In the genomic region with DNA sequence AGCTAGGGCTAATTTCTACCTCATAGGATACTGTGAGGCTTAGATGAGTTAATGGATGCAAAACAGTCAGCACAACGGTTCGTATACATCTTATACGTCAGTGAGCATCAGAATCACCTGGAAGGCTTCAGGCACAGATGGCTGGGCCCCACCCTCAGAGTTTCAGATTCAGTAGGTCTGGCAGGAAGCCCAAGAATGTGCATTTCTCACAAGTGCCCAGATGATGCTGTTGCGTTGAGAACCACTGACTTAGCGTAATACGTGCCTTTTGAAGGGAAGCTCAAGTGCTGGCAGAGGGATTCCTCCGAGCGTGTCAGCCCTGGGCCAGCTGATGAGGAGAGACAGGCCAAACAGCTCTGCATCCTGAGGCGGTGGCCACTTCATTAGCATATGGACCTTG, we compare ENCODE assay signal across 15 cellular contexts.
DNase-seq lines count a peak whose midpoint lies in the region; ATAC-seq and TF ChIP-seq lines count a peak whose summit lies in the region.
"Had no signal": no experiment of that assay in that cellular context is flagged by ENCODE, and none has a peak within 500 bp of the region (broad histone marks: within the 10 kb centered on the region; RNA-seq: fewer than 3 reads in every experiment).

No MANE protein-coding gene starts in this region.

- no peak overlapping the region for H3K27ac Mint-ChIP-seq in progenitor cell of endocrine pancreas
- H3K27ac Mint-ChIP-seq in T-helper 17 cell = no peak overlapping the region
- H3K27ac Mint-ChIP-seq: dendritic cell treated with granulocyte-macrophage colony-stimulating factor and Interleukin-4, amounts not matched to agents 40 ng/mL and 50 ng/mL, for 4 days; WTC11 had no signal

- H3K36me3 Mint-ChIP-seq in progenitor cell of endocrine pancreas (ENCODE audit: insufficient read depth) = no peaks in the 10 kb centered on the region
- H3K36me3 Mint-ChIP-seq in T-helper 17 cell (ENCODE audit: low read depth) = no peaks in the 10 kb centered on the region
- H3K36me3 Mint-ChIP-seq: WTC11 had no signal

- ATAC-seq in GM18519 (IDR thresholded peaks at IDR 0.05; ENCODE audit: low FRiP score, unreplicated experiment) = peak; percentile 69
- peak; percentile 72 for ATAC-seq in GM21619 (IDR thresholded peaks at IDR 0.05; ENCODE audit: unreplicated experiment)
- peak; percentile 59 for ATAC-seq in HG03460 (IDR thresholded peaks at IDR 0.05; ENCODE audit: unreplicated experiment)
- no peak for ATAC-seq in psoas muscle
- ATAC-seq in T-helper 17 cell = no peak
- ATAC-seq: gastroesophageal sphincter, lower lobe of right lung, WTC11 had no signal

- H4K20me1 ChIP-seq in fibroblast of lung (ENCODE audit: control insufficient read depth, extremely low read depth, insufficient read depth, low read length) = no peaks in the 10 kb centered on the region

- no peaks in the 10 kb centered on the region for H3K4me1 ChIP-seq in fibroblast of lung (ENCODE audit: control insufficient read depth, extremely low read depth, insufficient read depth, low read length)
- H3K4me1 ChIP-seq in psoas muscle = no peaks in the 10 kb centered on the region
- H3K4me1 ChIP-seq: lower lobe of right lung had no signal

- no peak overlapping the region for H3K4me3 ChIP-seq in fibroblast of lung (replicated peaks in 1 of 4; ENCODE audit: control extremely low read depth in 1 of 4, insufficient read depth in 1 of 4, low read depth in 3 of 4, low read length in 4 of 4)
- H3K4me3 ChIP-seq in psoas muscle = no peak overlapping the region
- H3K4me3 ChIP-seq: gastroesophageal sphincter, lower lobe of right lung, ovary, tibial artery had no signal

- H3K27ac ChIP-seq in fibroblast of lung (ENCODE audit: insufficient read depth, low read length) (no peak overlapping the region), psoas muscle (no peak overlapping the region)
- H3K27ac ChIP-seq: gastroesophageal sphincter, lower lobe of right lung, ovary, tibial artery had no signal

- no peaks in the 10 kb centered on the region for H3K9me3 Mint-ChIP-seq in progenitor cell of endocrine pancreas (ENCODE audit: low read depth)
- H3K9me3 Mint-ChIP-seq: dendritic cell treated with granulocyte-macrophage colony-stimulating factor and Interleukin-4, amounts not matched to agents 40 ng/mL and 50 ng/mL, for 4 days; WTC11 had no signal

- H2AFZ ChIP-seq in fibroblast of lung (ENCODE audit: low read length) = no peak overlapping the region

- peaks cover 31% of the 10 kb centered on the region for H3K27me3 Mint-ChIP-seq in progenitor cell of endocrine pancreas
- H3K27me3 Mint-ChIP-seq in T-helper 17 cell = peaks cover 18% of the 10 kb centered on the region
- H3K27me3 Mint-ChIP-seq: dendritic cell treated with granulocyte-macrophage colony-stimulating factor and Interleukin-4, amounts not matched to agents 40 ng/mL and 50 ng/mL, for 4 days had no signal

- intact Hi-C loops in psoas muscle (cut with DNase I) = no loop called here

- WGBS in psoas muscle, 3 donors = 61 to 68% (median 63%) methylated on average over 9 of the region's 9 CpGs

- TF ChIP-seq CTCF in fibroblast of lung (conservative IDR thresholded peaks at IDR 0.05 in 1 of 2, IDR thresholded peaks at IDR 0.05 in 1 of 2; ENCODE audit: low read depth in 1 of 2, low read length in 2 of 2) = no peak
- no peak for TF ChIP-seq CTCF in progenitor cell of endocrine pancreas (IDR thresholded peaks at IDR 0.05; ENCODE audit: unreplicated experiment)
- TF ChIP-seq CTCF in psoas muscle (IDR thresholded peaks at IDR 0.05) = no peak

- peak; percentile 6 to 75 for DNase-seq in fibroblast of lung (ENCODE audit: low read depth in 2 of 2)
- DNase-seq in NCI-H1092 treated with DMSO at 0.1 percent for 48 hours (lab: John Stamatoyannopoulos, UW) = no peak
- DNase-seq in progenitor cell of endocrine pancreas (ENCODE audit: low spot score, unreplicated experiment) = no peak
- no peak for DNase-seq in psoas muscle
- no peak for DNase-seq in T-helper 17 cell
- DNase-seq: lower lobe of right lung, NCI-H1694, ovary, tibial artery had no signal

- H3K4me2 ChIP-seq in fibroblast of lung (ENCODE audit: extremely low read depth, insufficient read depth, low read length) = no peak overlapping the region

- H3K4me1 Mint-ChIP-seq in progenitor cell of endocrine pancreas (ENCODE audit: low read depth) = peaks cover 6% of the 10 kb centered on the region
- no peaks in the 10 kb centered on the region for H3K4me1 Mint-ChIP-seq in T-helper 17 cell

- H3K79me2 ChIP-seq in fibroblast of lung (ENCODE audit: control insufficient read depth, insufficient read depth, low read length) = no peaks in the 10 kb centered on the region

- no peaks in the 10 kb centered on the region for H3K9me3 ChIP-seq in fibroblast of lung (ENCODE audit: control insufficient read depth, insufficient read depth, low read depth, low read length)
- H3K9me3 ChIP-seq in psoas muscle = no peaks in the 10 kb centered on the region
- H3K9me3 ChIP-seq in T-helper 17 cell (ENCODE audit: control insufficient read depth, low read length, poor library complexity, severe bottlenecking) = no peaks in the 10 kb centered on the region
- H3K9me3 ChIP-seq: gastroesophageal sphincter, lower lobe of right lung, ovary, tibial artery had no signal

- no peak overlapping the region for H3K9ac ChIP-seq in fibroblast of lung (ENCODE audit: insufficient read depth, low read length)

- H3K36me3 ChIP-seq in fibroblast of lung (ENCODE audit: control insufficient read depth, insufficient read depth, low read length) = no peaks in the 10 kb centered on the region
- no peaks in the 10 kb centered on the region for H3K36me3 ChIP-seq in psoas muscle (ENCODE audit: insufficient read depth in 1 of 2, low read depth in 1 of 2)
- H3K36me3 ChIP-seq: gastroesophageal sphincter, lower lobe of right lung, ovary, tibial artery had no signal

- no peak overlapping the region for H3K4me3 Mint-ChIP-seq in progenitor cell of endocrine pancreas (ENCODE audit: low read depth)
- H3K4me3 Mint-ChIP-seq in T-helper 17 cell = no peak overlapping the region
- H3K4me3 Mint-ChIP-seq: dendritic cell treated with granulocyte-macrophage colony-stimulating factor and Interleukin-4, amounts not matched to agents 40 ng/mL and 50 ng/mL, for 4 days; WTC11 had no signal

- H3K27me3 ChIP-seq in fibroblast of lung (ENCODE audit: control insufficient read depth, insufficient read depth, low read length) (no peaks in the 10 kb centered on the region), psoas muscle (ENCODE audit: insufficient read depth in 3 of 3, low read length in 2 of 3) (no peaks in the 10 kb centered on the region)
- H3K27me3 ChIP-seq: gastroesophageal sphincter, ovary, tibial artery had no signal

Comparison
In these comparisons a context has a peak if more than half of its experiments do, and no peak if none do; other contexts are left out.
1. ATAC-seq: peak in GM18519 (single experiment), GM21619 (single experiment) and HG03460 (single experiment); none in psoas muscle (0 of 4) and T-helper 17 cell (single experiment).
2. DNase-seq: peak in fibroblast of lung (2 of 2); none in NCI-H1092 treated with DMSO at 0.1 percent for 48 hours (single experiment), progenitor cell of endocrine pancreas (single experiment), psoas muscle (0 of 2) and T-helper 17 cell (0 of 3).